In the genomic region with DNA sequence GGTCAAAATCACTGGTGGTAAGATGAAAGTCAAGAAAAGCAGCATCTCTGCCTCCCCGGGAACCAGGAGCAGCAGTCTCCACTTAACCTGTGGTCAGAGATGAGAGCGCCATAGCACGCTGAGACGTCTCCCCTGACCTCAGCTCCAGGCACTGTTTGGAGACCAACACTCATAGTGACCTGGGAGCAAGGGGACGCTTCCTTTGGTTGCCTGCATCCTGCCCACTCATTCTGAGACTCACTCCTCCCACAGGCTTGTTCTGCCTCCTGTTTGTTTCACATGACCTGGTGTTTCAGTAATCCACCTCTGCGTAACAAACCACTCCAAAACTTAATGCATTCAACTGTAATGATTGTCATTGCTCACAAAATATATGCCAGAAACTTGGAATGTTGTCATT, we compare ENCODE assay signal across 1 cellular context.
A peak's percentile ranks its signal among the peaks of the same experiment; 100 is the strongest.
TF ChIP-seq lines count a peak whose summit lies in the region.

No MANE protein-coding gene starts in this region.

TF ChIP-seq in GM12878, 131 proteins besides CTCF, POLR2A, EP300 and RAD21 (continued from another document):
- TF ChIP-seq, protein P1, sequence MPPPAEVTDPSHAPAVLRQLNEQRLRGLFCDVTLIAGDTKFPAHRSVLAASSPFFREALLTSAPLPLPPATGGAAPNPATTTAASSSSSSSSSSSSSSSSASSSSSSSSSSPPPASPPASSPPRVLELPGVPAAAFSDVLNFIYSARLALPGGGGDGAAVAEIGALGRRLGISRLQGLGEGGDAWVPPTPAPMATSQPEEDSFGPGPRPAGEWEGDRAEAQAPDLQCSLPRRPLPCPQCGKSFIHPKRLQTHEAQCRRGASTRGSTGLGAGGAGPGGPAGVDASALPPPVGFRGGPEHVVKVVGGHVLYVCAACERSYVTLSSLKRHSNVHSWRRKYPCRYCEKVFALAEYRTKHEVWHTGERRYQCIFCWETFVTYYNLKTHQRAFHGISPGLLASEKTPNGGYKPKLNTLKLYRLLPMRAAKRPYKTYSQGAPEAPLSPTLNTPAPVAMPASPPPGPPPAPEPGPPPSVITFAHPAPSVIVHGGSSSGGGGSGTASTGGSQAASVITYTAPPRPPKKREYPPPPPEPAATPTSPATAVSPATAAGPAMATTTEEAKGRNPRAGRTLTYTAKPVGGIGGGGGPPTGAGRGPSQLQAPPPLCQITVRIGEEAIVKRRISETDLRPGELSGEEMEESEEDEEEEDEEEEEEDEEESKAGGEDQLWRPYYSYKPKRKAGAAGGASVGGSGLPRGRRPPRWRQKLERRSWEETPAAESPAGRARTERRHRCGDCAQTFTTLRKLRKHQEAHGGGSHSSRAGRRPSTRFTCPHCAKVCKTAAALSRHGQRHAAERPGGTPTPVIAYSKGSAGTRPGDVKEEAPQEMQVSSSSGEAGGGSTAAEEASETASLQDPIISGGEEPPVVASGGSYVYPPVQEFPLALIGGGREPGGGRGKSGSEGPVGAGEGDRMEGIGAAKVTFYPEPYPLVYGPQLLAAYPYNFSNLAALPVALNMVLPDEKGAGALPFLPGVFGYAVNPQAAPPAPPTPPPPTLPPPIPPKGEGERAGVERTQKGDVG (CRISPR knock-in tag; IDR thresholded peaks at IDR 0.05), result no peak
- no peak for TF ChIP-seq SP1 (IDR thresholded peaks at IDR 0.05; ENCODE audit: low read depth, low read length)
- TF ChIP-seq POU2F2 (IDR thresholded peaks at IDR 0.05; ENCODE audit: borderline replicate concordance, low read depth, low read length), result peak; percentile 53; the same call in 1 of the 3 replicates
- no peak for TF ChIP-seq WRNIP1 (IDR thresholded peaks at IDR 0.05; ENCODE audit: borderline replicate concordance, low read depth, low read length)
- no peak for TF ChIP-seq MYB (IDR thresholded peaks at IDR 0.05; ENCODE audit: borderline replicate concordance, low read depth, low read length)
- TF ChIP-seq YY1 (IDR thresholded peaks at IDR 0.05; ENCODE audit: low read depth, low read length), result no peak
- TF ChIP-seq BHLHE40 (IDR thresholded peaks at IDR 0.05; ENCODE audit: borderline replicate concordance in 1 of 2, low read depth in 2 of 2, low read length in 1 of 2), result 0 out of 4 replicates have a peak, but pooled peaks have one; percentile 11 to 22
- TF ChIP-seq CREM (IDR thresholded peaks at IDR 0.05; ENCODE audit: low read depth), result peak; percentile 16; the same call in 1 of the 2 replicates
- 0 out of 2 replicates have a peak, but pooled peaks have one; percentile 33 for TF ChIP-seq NFIC (IDR thresholded peaks at IDR 0.05; ENCODE audit: low read depth, low read length)
- 0 out of 2 replicates have a peak, but pooled peaks have one; percentile 31 for TF ChIP-seq IKZF1 (conservative IDR thresholded peaks at IDR 0.05)
- TF ChIP-seq NR2F1 (conservative IDR thresholded peaks at IDR 0.05), result 0 out of 2 replicates have a peak, but pooled peaks have one; percentile 37
- TF ChIP-seq HSF1 (IDR thresholded peaks at IDR 0.05; ENCODE audit: low read depth, low read length), result no peak
- TF ChIP-seq CBX5 (IDR thresholded peaks at IDR 0.05; ENCODE audit: low read depth), result 0 out of 2 replicates have a peak, but pooled peaks have one; percentile 20
- TF ChIP-seq CBX3 (IDR thresholded peaks at IDR 0.05; ENCODE audit: borderline replicate concordance, low read depth), result no peak
- no peak for TF ChIP-seq JUND (IDR thresholded peaks at IDR 0.05; ENCODE audit: low read depth, low read length)
- no peak for TF ChIP-seq ZNF592 (IDR thresholded peaks at IDR 0.05)
- peak; percentile 85 for TF ChIP-seq IRF4 (IDR thresholded peaks at IDR 0.05; ENCODE audit: low read depth, low read length)
- TF ChIP-seq BCL11A (IDR thresholded peaks at IDR 0.05; ENCODE audit: low read depth, low read length), result peak; percentile 47; the same call in 1 of the 2 replicates
- no peak for TF ChIP-seq ATF3 (IDR thresholded peaks at IDR 0.05; ENCODE audit: borderline replicate concordance, extremely low read depth, low read depth, low read length)
- no peak for TF ChIP-seq HCFC1 (IDR thresholded peaks at IDR 0.05; ENCODE audit: low read length)
- no peak for TF ChIP-seq NRF1 (conservative IDR thresholded peaks at IDR 0.05; ENCODE audit: low read depth, low read length)
- no peak for TF ChIP-seq POLR2AphosphoS5 (IDR thresholded peaks at IDR 0.05; ENCODE audit: low read length)
- TF ChIP-seq RCOR1 (conservative IDR thresholded peaks at IDR 0.05; ENCODE audit: low read depth, low read length), result no peak
- TF ChIP-seq HDAC6 (IDR thresholded peaks at IDR 0.05; ENCODE audit: unreplicated experiment), result no peak
- no peak for TF ChIP-seq BACH1 (IDR thresholded peaks at IDR 0.05; ENCODE audit: borderline replicate concordance)
- no peak for TF ChIP-seq GABPA (IDR thresholded peaks at IDR 0.05; ENCODE audit: low read depth)
- TF ChIP-seq TCF7 (IDR thresholded peaks at IDR 0.05; ENCODE audit: borderline replicate concordance), result no peak
- 0 out of 2 replicates have a peak, but pooled peaks have one; percentile 18 for TF ChIP-seq TCF12 (IDR thresholded peaks at IDR 0.05; ENCODE audit: low read depth, low read length)
- no peak for TF ChIP-seq MTA2 (IDR thresholded peaks at IDR 0.05; ENCODE audit: low read depth)
- peak; percentile 53 to 59; a peak in 2 of 4 replicates for TF ChIP-seq IKZF2 (IDR thresholded peaks at IDR 0.05)
- TF ChIP-seq, protein P2, sequence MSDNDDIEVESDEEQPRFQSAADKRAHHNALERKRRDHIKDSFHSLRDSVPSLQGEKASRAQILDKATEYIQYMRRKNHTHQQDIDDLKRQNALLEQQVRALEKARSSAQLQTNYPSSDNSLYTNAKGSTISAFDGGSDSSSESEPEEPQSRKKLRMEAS (IDR thresholded peaks at IDR 0.05; ENCODE audit: low read depth, low read length), result no peak
- TF ChIP-seq, protein P3, sequence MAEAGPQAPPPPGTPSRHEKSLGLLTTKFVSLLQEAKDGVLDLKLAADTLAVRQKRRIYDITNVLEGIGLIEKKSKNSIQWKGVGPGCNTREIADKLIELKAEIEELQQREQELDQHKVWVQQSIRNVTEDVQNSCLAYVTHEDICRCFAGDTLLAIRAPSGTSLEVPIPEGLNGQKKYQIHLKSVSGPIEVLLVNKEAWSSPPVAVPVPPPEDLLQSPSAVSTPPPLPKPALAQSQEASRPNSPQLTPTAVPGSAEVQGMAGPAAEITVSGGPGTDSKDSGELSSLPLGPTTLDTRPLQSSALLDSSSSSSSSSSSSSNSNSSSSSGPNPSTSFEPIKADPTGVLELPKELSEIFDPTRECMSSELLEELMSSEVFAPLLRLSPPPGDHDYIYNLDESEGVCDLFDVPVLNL (IDR thresholded peaks at IDR 0.05; ENCODE audit: low read depth, low read length), result no peak
- TF ChIP-seq NFXL1 (IDR thresholded peaks at IDR 0.05; ENCODE audit: borderline replicate concordance), result no peak
- no peak for TF ChIP-seq NR2C2 (IDR thresholded peaks at IDR 0.05; ENCODE audit: borderline replicate concordance, control insufficient read depth, insufficient read length, low read depth)
- TF ChIP-seq JUNB (IDR thresholded peaks at IDR 0.05), result peak; percentile 29; the same call in 1 of the 2 replicates
- 0 out of 2 replicates have a peak, but pooled peaks have one; percentile 45 for TF ChIP-seq EED (IDR thresholded peaks at IDR 0.05; ENCODE audit: low read depth)
- TF ChIP-seq FOXM1 (IDR thresholded peaks at IDR 0.05; ENCODE audit: low read depth, low read length), result no peak
- TF ChIP-seq PAX5 (IDR thresholded peaks at IDR 0.05; ENCODE audit: borderline replicate concordance, low read depth, low read length), result peak; percentile 91
- peak; percentile 67; the same call in 1 of the 2 replicates for TF ChIP-seq TCF3 (IDR thresholded peaks at IDR 0.05; ENCODE audit: borderline replicate concordance, insufficient read depth, low read depth, low read length)
- TF ChIP-seq ELK1 (IDR thresholded peaks at IDR 0.05; ENCODE audit: low read depth, low read length), result no peak
TF ChIP-seq in GM12878: peak in this region for 16.
